ENCODE assay signal across 10 cellular contexts in the genomic region with DNA sequence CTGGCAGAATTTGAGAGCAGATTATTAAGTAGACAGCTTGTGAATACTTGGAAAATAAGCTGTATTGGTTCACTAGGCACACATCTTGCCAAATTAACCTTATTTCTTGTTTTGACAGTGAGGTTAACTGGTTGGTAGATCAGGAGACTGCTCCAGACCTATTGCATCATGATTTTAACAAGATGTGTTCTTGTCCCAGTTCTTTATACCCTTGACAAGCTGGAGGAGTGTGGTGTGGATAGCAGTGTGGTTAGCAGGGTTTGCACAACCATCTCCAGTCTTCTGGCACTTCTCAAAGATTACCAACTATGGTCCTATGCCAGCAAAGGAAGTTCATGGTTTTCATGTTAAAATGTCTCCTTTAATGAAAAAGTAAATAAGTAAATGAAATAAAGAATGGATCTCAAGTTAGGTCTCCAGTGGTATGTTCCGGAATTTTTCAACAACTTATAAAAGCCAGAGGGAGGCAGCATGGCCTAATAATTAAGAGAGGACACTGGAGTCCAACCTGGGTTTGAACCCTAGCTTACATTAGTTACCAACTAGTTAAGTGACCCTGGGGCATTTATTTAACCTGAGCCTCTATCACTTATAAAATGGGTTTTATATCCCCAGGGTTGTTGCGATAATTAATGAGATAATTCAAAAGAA. TPM values are rescaled to one million over a fixed set of nuclear protein-coding genes. Genes with fewer than 3 reads are reported as not detected.
DNase-seq lines count a peak whose midpoint lies in the region; ATAC-seq, FAIRE-seq and TF ChIP-seq lines count a peak whose summit lies in the region.
"Had no signal": no experiment of that assay in that cellular context is flagged by ENCODE, and none has a peak within 500 bp of the region (broad histone marks: within the 10 kb centered on the region; RNA-seq: fewer than 3 reads in every experiment).

No MANE protein-coding gene starts in this region.

- no peak overlapping the region for H2AFZ ChIP-seq in K562 (ENCODE audit: low read depth, low read length)

- H3K4me2 ChIP-seq in K562 (ENCODE audit: insufficient read depth, low read length): no peak overlapping the region

- H3K9me1 ChIP-seq in K562 (ENCODE audit: control insufficient read depth, insufficient read depth, low read length): no peaks in the 10 kb centered on the region

- TF ChIP-seq RAD21 in K562 (CRISPR knock-in tag; conservative IDR thresholded peaks at IDR 0.05 in 1 of 2, IDR thresholded peaks at IDR 0.05 in 1 of 2): peak in 1 of 2 experiments; percentile 50; a peak in 2 of 4 replicates

- BruUV-seq in K562 (replicated peaks; lab: Mats Ljungman, UMichigan): no TSS peak

- peaks cover 13% of the 10 kb centered on the region for H3K27me3 Mint-ChIP-seq in activated naive CD8-positive, alpha-beta T cell treated with anti-CD3 and anti-CD28 coated beads, Interleukin-2, amount 50 U/mL, for 24 hours

- TF ChIP-seq CTCF in AG09309 (IDR thresholded peaks at IDR 0.05; ENCODE audit: control insufficient read depth, insufficient read depth, low read depth, low read length, missing control alignments): no peak
- TF ChIP-seq CTCF in HEK293 (tag by site-specific recombination; IDR thresholded peaks at IDR 0.05): no peak
- TF ChIP-seq CTCF in K562 (IDR thresholded peaks at IDR 0.05 in 2 of 3, conservative IDR thresholded peaks at IDR 0.05 in 1 of 3; ENCODE audit: insufficient read depth in 2 of 3, low read depth in 1 of 3, low read length in 3 of 3): peak in 1 of 3 experiments; percentile 32; a peak in 2 of 6 replicates

- H3K27me3 ChIP-seq in K562 (ENCODE audit: control insufficient read depth in 2 of 2, insufficient read depth in 2 of 2, low read length in 2 of 2): peaks cover 43 to 48% of the 10 kb centered on the region in 2 experiments

- DNase-seq in AG09309 (ENCODE audit: low read depth) (peak; percentile 88), K562 (ENCODE audit: extremely low read depth in 1 of 4, low spot score in 3 of 4) (no peak), kidney glomerular epithelial cell (lab: John Stamatoyannopoulos, UW) (peak; percentile 2), GM12892 (ENCODE audit: insufficient read length) (no peak)
- DNase-seq in activated naive CD8-positive, alpha-beta T cell treated with anti-CD3 and anti-CD28 coated beads, Interleukin-2, amount 50 U/mL, for 24 hours: no peak
- DNase-seq: activated gamma-delta T cell treated with Interleukin-2 at 50 U/mL for 16 hours, immature natural killer cell had no signal

- no peak overlapping the region for H3K9ac ChIP-seq in K562 (ENCODE audit: insufficient read depth in 1 of 2, low read depth in 2 of 2, low read length in 2 of 2)

- H3K27ac ChIP-seq in HEK293 (ENCODE audit: extremely low read depth, low read depth, low read length) (no peak overlapping the region), K562 (ENCODE audit: extremely low read depth, low read depth, low read length) (no peak overlapping the region)

- TF ChIP-seq POLR2A in K562 (conservative IDR thresholded peaks at IDR 0.05) (no peak), GM12892 (IDR thresholded peaks at IDR 0.05; ENCODE audit: low read depth, low read length) (no peak)

- no peaks in the 10 kb centered on the region for H3K36me3 Mint-ChIP-seq in activated naive CD8-positive, alpha-beta T cell treated with anti-CD3 and anti-CD28 coated beads, Interleukin-2, amount 50 U/mL, for 24 hours (ENCODE audit: low read depth)
- H3K36me3 Mint-ChIP-seq: immature natural killer cell had no signal

- in situ Hi-C loops in K562 (cut with MboI): no loop called here

- no peaks in the 10 kb centered on the region for H3K9me3 ChIP-seq in HEK293 (ENCODE audit: control insufficient read depth, insufficient read depth, low read depth, low read length)
- H3K9me3 ChIP-seq in K562 (replicated peaks; ENCODE audit: control insufficient read depth, insufficient read depth, low read depth, low read length): no peaks in the 10 kb centered on the region

- H3K79me2 ChIP-seq in K562 (ENCODE audit: control insufficient read depth, insufficient read depth, low read length): no peaks in the 10 kb centered on the region

- WGBS in K562 (ENCODE audit: insufficient coverage, low coverage, missing lambda C conversion rate): 6% methylated on average over 2 of the region's 2 CpGs

- no peak for TF ChIP-seq EP300 in K562 (IDR thresholded peaks at IDR 0.05; ENCODE audit: low read length)

- FAIRE-seq in K562 (lab: Jason Lieb, UNC) (no peak), GM12892 (lab: Jason Lieb, UNC) (no peak)

- H3K4me1 ChIP-seq in HEK293 (ENCODE audit: control insufficient read depth, insufficient read depth, low read length) (no peaks in the 10 kb centered on the region), K562 (replicated peaks in 1 of 2; ENCODE audit: control insufficient read depth in 2 of 2, insufficient read depth in 2 of 2, low read length in 2 of 2) (no peaks in the 10 kb centered on the region)

- H3K4me1 Mint-ChIP-seq in activated naive CD8-positive, alpha-beta T cell treated with anti-CD3 and anti-CD28 coated beads, Interleukin-2, amount 50 U/mL, for 24 hours: no peaks in the 10 kb centered on the region
- H3K4me1 Mint-ChIP-seq: immature natural killer cell had no signal

- intact Hi-C loops in K562 (cut with micrococcal nuclease): no loop called here

- ATAC-seq in K562 (no peak), GM18517 (IDR thresholded peaks at IDR 0.05; ENCODE audit: unreplicated experiment) (no peak), GM19455 (IDR thresholded peaks at IDR 0.05; ENCODE audit: unreplicated experiment) (no peak)
- ATAC-seq in activated naive CD8-positive, alpha-beta T cell treated with anti-CD3 and anti-CD28 coated beads, Interleukin-2, amount 50 U/mL, for 24 hours: no peak

- CTCF ChIA-PET in HEK293 (lab: Yijun Ruan, JAX): interaction anchor here (0.9 kb wide), 1 partner anchor 11 kb away, joined by 3 read pairs; no protein-coding TSS in a partner anchor
- CTCF ChIA-PET in K562 (lab: Yijun Ruan, JAX; ENCODE audit: low intra/inter-chr PET ratio): interaction anchor here (0.6 kb wide), 1 partner anchor 1546 kb away, joined by 3 read pairs; no protein-coding TSS in a partner anchor

- H3K4me3 ChIP-seq in AG09309 (ENCODE audit: control insufficient read depth, low read depth, low read length) (no peak overlapping the region), HEK293 (ENCODE audit: low read depth, low read length) (no peak overlapping the region), K562 (no peak overlapping the region)

- POLR2A ChIA-PET in HEK293 (lab: Yijun Ruan, JAX): no interaction called here
- POLR2A ChIA-PET in K562 (lab: Yijun Ruan, JAX): interaction anchor here (0.7 kb wide), 1 partner anchor 26 kb away, joined by 3 read pairs; no protein-coding TSS in a partner anchor

- H3K27ac Mint-ChIP-seq in activated naive CD8-positive, alpha-beta T cell treated with anti-CD3 and anti-CD28 coated beads, Interleukin-2, amount 50 U/mL, for 24 hours: no peak overlapping the region
- H3K27ac Mint-ChIP-seq: immature natural killer cell had no signal

- H3K4me3 Mint-ChIP-seq in activated naive CD8-positive, alpha-beta T cell treated with anti-CD3 and anti-CD28 coated beads, Interleukin-2, amount 50 U/mL, for 24 hours: no peak overlapping the region
- H3K4me3 Mint-ChIP-seq: immature natural killer cell had no signal

- H3K36me3 ChIP-seq in HEK293 (ENCODE audit: control insufficient read depth in 2 of 2, insufficient read depth in 1 of 2, low read length in 2 of 2) (no peaks in the 10 kb centered on the region), K562 (ENCODE audit: control insufficient read depth, insufficient read depth, low read length) (no peaks in the 10 kb centered on the region)

- 0 out of 2 replicates have a peak, but pooled peaks cover 5% of the 10 kb centered on the region for H4K20me1 ChIP-seq in K562 (replicated peaks; ENCODE audit: control insufficient read depth, insufficient read depth, low read length)

- H3K9me3 Mint-ChIP-seq in activated naive CD8-positive, alpha-beta T cell treated with anti-CD3 and anti-CD28 coated beads, Interleukin-2, amount 50 U/mL, for 24 hours: no peaks in the 10 kb centered on the region
- H3K9me3 Mint-ChIP-seq: immature natural killer cell had no signal

RNA-seq across cellular contexts. Expression of gene DDX20, which starts 34.1 kb away (rescaled TPM):
- 11.2 and 36.6 TPM in 2 replicates for total RNA-seq in K562 (2011; cell fraction: chromatin; rRNA removed; ENCODE audit: low replicate concordance)
- 8.7 and 9.2 TPM in 2 replicates for total RNA-seq in K562 (2011; cell fraction: nucleolus; rRNA removed)
- total RNA-seq in K562 (2011; cell fraction: nucleoplasm; rRNA removed): 11.8 and 13.9 TPM in 2 replicates
- 29.3 and 29.9 TPM in 2 replicates for total RNA-seq in K562 (2014; rRNA removed)
- 29.6 and 32.6 TPM in 2 replicates for total RNA-seq in K562 (2014; rRNA removed; fragmentation: Illumina TruSeq; extraction: Trizol)
- total RNA-seq in K562 (2015; rRNA removed; fragmentation: Illumina TruSeq; extraction: Trizol): 30.0 and 33.4 TPM in 2 replicates
- total RNA-seq in K562 (2021): 21.3 and 22.1 TPM in 2 replicates
- polyA plus RNA-seq in K562 (2011; rRNA removed): 18.3 and 24.5 TPM in 2 replicates
- 7.0 and 10.0 TPM in 2 replicates for polyA plus RNA-seq in K562 (2011; cell fraction: cytosol; rRNA removed)
- 18.8 and 25.7 TPM in 2 replicates for polyA plus RNA-seq in K562 (2011; cell fraction: nucleus; rRNA removed)
- 10.5 and 14.3 TPM in 2 replicates for polyA plus RNA-seq in K562 (2012)
- 24.5 and 26.1 TPM in 2 replicates for polyA plus RNA-seq in K562 (2014; fragmentation: Illumina TruSeq; extraction: Trizol)
- polyA plus RNA-seq in K562 (2014; fragmentation: Nextera tagmentation; extraction: Ambion mirVana): 1 to 10 TPM; 8.3 to 8.5 TPM
- 15.3 and 17.6 TPM in 2 replicates for polyA plus RNA-seq in K562 (2014; rRNA removed)
- polyA minus RNA-seq in K562 (2011; rRNA and poly(A)+ RNA removed): 33.7 and 37.1 TPM in 2 replicates
- polyA minus RNA-seq in K562 (2011; cell fraction: cytosol; rRNA and poly(A)+ RNA removed): 16.9 and 18.9 TPM in 2 replicates
- polyA minus RNA-seq in K562 (2011; cell fraction: nucleus; rRNA and poly(A)+ RNA removed): 14.1 and 30.2 TPM in 2 replicates
- polyA plus RNA-seq in GM12892 (2012; ENCODE audit: missing spikeins): 10.1 TPM

RNA-seq across cellular contexts. Expression of gene INKA2, which starts 50.6 kb away (rescaled TPM):
- total RNA-seq in K562 (2011; cell fraction: chromatin; rRNA removed; ENCODE audit: low replicate concordance): 0.14 and 0.76 TPM in 2 replicates
- 0.50 and 0.79 TPM in 2 replicates for total RNA-seq in K562 (2011; cell fraction: nucleolus; rRNA removed)
- total RNA-seq in K562 (2011; cell fraction: nucleoplasm; rRNA removed): 0.51 and 0.61 TPM in 2 replicates
- total RNA-seq in K562 (2014; rRNA removed) (0.27 and 0.41 TPM in 2 replicates), K562 (2014; rRNA removed; fragmentation: Illumina TruSeq; extraction: Trizol) (0.32 and 0.33 TPM in 2 replicates), K562 (2015; rRNA removed; fragmentation: Illumina TruSeq; extraction: Trizol) (0.25 and 0.26 TPM in 2 replicates), K562 (2021) (0.45 and 1.4 TPM in 2 replicates)
- polyA plus RNA-seq in K562 (2011; rRNA removed) (0.24 and 0.43 TPM in 2 replicates), K562 (2014; fragmentation: Illumina TruSeq; extraction: Trizol) (0.12 and 0.14 TPM in 2 replicates), K562 (2014; fragmentation: Nextera tagmentation; extraction: Ambion mirVana) (under 1 TPM in 1 of 2 experiments, not detected in 1; 0.04 TPM), K562 (2014; rRNA removed) (0.12 and 0.53 TPM in 2 replicates)
- 0.35 and 0.75 TPM in 2 replicates for polyA plus RNA-seq in K562 (2011; cell fraction: cytosol; rRNA removed)
- polyA plus RNA-seq in K562 (2011; cell fraction: nucleus; rRNA removed): 0.10 and 0.37 TPM in 2 replicates
- polyA plus RNA-seq in K562 (2012): 0.46 and 0.72 TPM in 2 replicates
- 0.49 and 1.9 TPM in 2 replicates for polyA minus RNA-seq in K562 (2011; rRNA and poly(A)+ RNA removed)
- 0.29 TPM in 1 of 2 replicates, not detected in the other for polyA minus RNA-seq in K562 (2011; cell fraction: cytosol; rRNA and poly(A)+ RNA removed)
- 0.13 and 1.00 TPM in 2 replicates for polyA minus RNA-seq in K562 (2011; cell fraction: nucleus; rRNA and poly(A)+ RNA removed)
- 1.3 TPM for polyA plus RNA-seq in GM12892 (2012; ENCODE audit: missing spikeins)

Comparison
In these comparisons a context has a peak if more than half of its experiments do, and no peak if none do; other contexts are left out.
1. DNase-seq: peak in AG09309 (single experiment) and kidney glomerular epithelial cell (single experiment); none in K562 (0 of 4), activated naive CD8-positive, alpha-beta T cell treated with anti-CD3 and anti-CD28 coated beads, Interleukin-2, amount 50 U/mL, for 24 hours (single experiment) and GM12892 (single experiment).